In the genomic region with DNA sequence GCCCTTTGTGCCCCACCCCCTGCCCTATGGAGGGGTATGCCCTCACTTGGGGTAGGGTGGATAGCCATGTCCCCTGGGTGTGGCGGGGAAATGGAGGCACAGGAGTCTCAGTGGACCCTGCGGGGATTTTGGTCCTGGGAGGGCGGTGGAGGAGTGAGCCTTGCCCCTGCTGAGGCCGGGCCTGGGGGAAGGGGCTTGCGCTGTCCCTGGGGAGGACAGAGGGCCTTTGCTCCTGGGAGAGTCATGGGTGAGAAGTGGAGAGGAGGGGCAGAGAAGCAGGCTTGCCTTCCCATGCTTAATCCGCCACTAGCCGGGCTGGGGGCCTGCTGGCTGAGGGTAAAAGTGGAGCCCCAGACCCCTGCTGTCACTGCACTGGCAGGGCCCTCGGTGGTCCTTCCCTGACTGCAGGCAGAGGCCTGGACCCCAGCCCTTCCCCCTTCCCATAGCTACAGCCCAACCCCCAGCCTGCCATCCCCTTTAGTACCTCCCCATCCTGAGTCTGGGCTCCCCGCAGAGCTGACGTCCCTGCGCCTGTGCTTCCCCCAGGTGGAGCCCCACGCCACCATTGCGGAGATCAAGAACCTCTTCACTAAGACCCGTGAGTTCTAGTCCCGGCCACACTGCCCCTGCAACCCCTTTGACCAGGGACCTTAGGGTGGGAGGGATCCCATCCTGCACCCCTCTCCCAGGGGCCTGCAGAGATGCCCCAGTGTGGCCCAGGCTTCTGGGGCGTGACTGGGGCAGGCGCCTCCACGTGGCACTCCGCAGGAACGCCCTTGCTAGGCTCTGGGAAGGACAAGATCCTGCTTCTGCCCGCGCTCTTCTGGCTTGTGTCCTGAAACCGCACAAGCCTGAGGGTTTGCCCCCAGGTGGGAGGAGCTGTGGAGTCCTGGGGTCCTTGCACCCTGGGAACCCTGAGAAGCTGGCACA, we compare ENCODE assay signal across 13 cellular contexts. TPM values are rescaled to one million over a fixed set of nuclear protein-coding genes. Genes with fewer than 3 reads are reported as not detected.
A peak's percentile ranks its signal among the peaks of the same experiment; 100 is the strongest.
DNase-seq lines count a peak whose midpoint lies in the region; ATAC-seq, FAIRE-seq and TF ChIP-seq lines count a peak whose summit lies in the region.
"Had no signal": no experiment of that assay in that cellular context is flagged by ENCODE, and none has a peak within 500 bp of the region (broad histone marks: within the 10 kb centered on the region; RNA-seq: fewer than 3 reads in every experiment).

No MANE protein-coding gene starts in this region.

- intact Hi-C loops in stomach (cut with DNase I; ENCODE audit: low total_unique reads) (loop anchor here (10.0 kb wide), 1 partner anchor 132 kb away; a partner anchor contains a TSS), pancreas (cut with DNase I) (no loop called here)

- H2BK120ac ChIP-seq in mesendoderm (ENCODE audit: low read depth, low read length), result no peak overlapping the region

- H3K27ac ChIP-seq in HUES48 (ENCODE audit: low read depth, low read length) (peak overlapping the region; percentile 42), caudate nucleus (ENCODE audit: low read depth, low read length) (peak overlapping the region; percentile 83), mesendoderm (ENCODE audit: low read depth, low read length) (no peak overlapping the region), stomach (peak overlapping the region in 4 of 5 donors; percentile 33 to 79 (median 55)), pancreas (peak overlapping the region in 1 of 4 donors; percentile 57)

- H3K4me1 ChIP-seq in HUES48 (ENCODE audit: control insufficient read depth, insufficient read depth, low read length) (peaks cover 30% of the 10 kb centered on the region), mesendoderm (ENCODE audit: control insufficient read depth, low read depth, low read length) (peaks cover 7% of the 10 kb centered on the region), stomach (peaks cover 12 to 37% (median 33%) of the 10 kb centered on the region in 4 donors), pancreas (peaks cover 0 to 4% (median 0%) of the 10 kb centered on the region in 3 donors)

- no peak overlapping the region for H3K23ac ChIP-seq in mesendoderm (ENCODE audit: low read length)

- no peak overlapping the region for H2AK5ac ChIP-seq in mesendoderm (ENCODE audit: low read length)

- no peak overlapping the region for H3K4me2 ChIP-seq in mesendoderm (ENCODE audit: low read length)

- no peak for FAIRE-seq in pancreas (lab: Jason Lieb, UNC)
- FAIRE-seq: endometrium had no signal

- H3K4ac ChIP-seq in mesendoderm (ENCODE audit: low read depth, low read length), result no peak overlapping the region

- no peak for TF ChIP-seq POLR2A in stomach (IDR thresholded peaks at IDR 0.05)

- H2BK15ac ChIP-seq in mesendoderm (replicated peaks; ENCODE audit: low read depth), result no peak overlapping the region

- WGBS in mesendoderm (ENCODE audit: extremely low coverage, insufficient coverage, low lambda C conversion rate), result no CpG with 5 or more reads among the region's 23 CpGs
- 76 to 84% (median 79%) methylated on average over 17 to 23 of the region's 23 CpGs for WGBS in stomach, 5 donors
- WGBS in pancreas, 2 donors, result 87 to 90% methylated on average over 22 to 23 of the region's 23 CpGs

- no peak overlapping the region for H3K9ac ChIP-seq in HUES48 (ENCODE audit: low read depth, low read length)
- peak overlapping the region; percentile 27 for H3K9ac ChIP-seq in mesendoderm (ENCODE audit: low read length)

- H3K18ac ChIP-seq in mesendoderm (ENCODE audit: low read length), result no peak overlapping the region

- no peaks in the 10 kb centered on the region for H3K27me3 ChIP-seq in HUES48 (ENCODE audit: control insufficient read depth, insufficient read depth, low read length)
- no peaks in the 10 kb centered on the region for H3K27me3 ChIP-seq in mesendoderm (ENCODE audit: insufficient read depth, low read length, poor library complexity)
- H3K27me3 ChIP-seq in stomach, result no peaks in the 10 kb centered on the region
- H3K27me3 ChIP-seq in pancreas, result no peaks in the 10 kb centered on the region

- peak overlapping the region; percentile 70 for H3K56ac ChIP-seq in mesendoderm (ENCODE audit: low read length)

- H4K8ac ChIP-seq in mesendoderm (ENCODE audit: low read depth, low read length), result no peak overlapping the region

- H3K4me3 ChIP-seq in HUES48 (ENCODE audit: low read depth, low read length) (no peak overlapping the region), mesendoderm (ENCODE audit: low read length) (no peak overlapping the region), stomach (no peak overlapping the region), pancreas (no peak overlapping the region)
- H3K4me3 ChIP-seq: lung had no signal

- peaks cover 10% of the 10 kb centered on the region for H3K79me1 ChIP-seq in mesendoderm (ENCODE audit: low read length)

- ATAC-seq in GM18519 (IDR thresholded peaks at IDR 0.05; ENCODE audit: low FRiP score, unreplicated experiment) (no peak), pancreas (no peak), HG03025 (IDR thresholded peaks at IDR 0.05; ENCODE audit: low FRiP score, unreplicated experiment) (no peak)

- H3K9me3 ChIP-seq in HUES48 (ENCODE audit: control insufficient read depth, insufficient read depth, low read length) (no peaks in the 10 kb centered on the region), stomach (no peaks in the 10 kb centered on the region), pancreas (no peaks in the 10 kb centered on the region)

- TF ChIP-seq CTCF in stomach (IDR thresholded peaks at IDR 0.05), result no peak
- no peak for TF ChIP-seq CTCF in pancreas (IDR thresholded peaks at IDR 0.05)

- H2BK5ac ChIP-seq in mesendoderm (ENCODE audit: low read length), result no peak overlapping the region

- peaks cover 12% of the 10 kb centered on the region for H3K79me2 ChIP-seq in mesendoderm (ENCODE audit: control insufficient read depth, insufficient read depth, low read length)

- no peak for TF ChIP-seq EP300 in stomach (IDR thresholded peaks at IDR 0.05)

- H4K5ac ChIP-seq in mesendoderm (ENCODE audit: low read length), result no peak overlapping the region

- peaks cover 22% of the 10 kb centered on the region for H3K36me3 ChIP-seq in HUES48 (ENCODE audit: control insufficient read depth, insufficient read depth, low read length)
- no peaks in the 10 kb centered on the region for H3K36me3 ChIP-seq in mesendoderm (ENCODE audit: control insufficient read depth, insufficient read depth, low read length)
- H3K36me3 ChIP-seq in stomach, result peaks cover 20 to 60% (median 44%) of the 10 kb centered on the region in 4 donors
- H3K36me3 ChIP-seq in pancreas, result no peaks in the 10 kb centered on the region

- DNase-seq in caudate nucleus (lab: John Stamatoyannopoulos, UW) (no peak), mesendoderm (no peak), stomach (no peak), pancreas (no peak), NCI-H1930 (lab: John Stamatoyannopoulos, UW) (no peak)
- DNase-seq: stimulated activated CD4-positive, alpha-beta T cell treated with anti-CD3 and anti-CD28 coated beads, Interleukin-4, amount 100 ng/mL, for 24 hours; stimulated activated naive CD4-positive, alpha-beta T cell treated with Interleukin-2 at 50 U/mL for 16 hours had no signal

RNA-seq across cellular contexts. Expression of a gene that starts 8.9 kb away (rescaled TPM):
- polyA plus RNA-seq in mesendoderm (2013, experiment 1 of 2), result 158 TPM
- 164 TPM for polyA plus RNA-seq in mesendoderm (2013, experiment 2 of 2)
- total RNA-seq in stomach (1,000 to 10,000 TPM in 1 of 5 donors, 100 to 1,000 TPM in 4; 159 to 1,175 (median 226) TPM), pancreas (10 to 100 TPM; 62.5 to 80.9 (median 71.7) TPM)
- polyA plus RNA-seq in stomach (100 to 1,000 TPM; 558 to 652 (median 596) TPM), pancreas (100 to 1,000 TPM; 247 to 270 TPM)

RNA-seq across cellular contexts. Expression of a gene that starts 20.0 kb away (rescaled TPM):
- 0.03 TPM for polyA plus RNA-seq in mesendoderm (2013, experiment 1 of 2)
- not detected for polyA plus RNA-seq in mesendoderm (2013, experiment 2 of 2)
- total RNA-seq in stomach (under 1 TPM in 1 of 5 donors, not detected in 4; 0.18 TPM), pancreas (under 1 TPM in 3 of 6 donors, not detected in 3; 0.09 to 0.15 (median 0.13) TPM)
- polyA plus RNA-seq in stomach (under 1 TPM in 1 of 3 donors, not detected in 2; 0.18 TPM), pancreas (under 1 TPM in 1 of 2 donors, not detected in 1; 0.11 TPM)
- total RNA-seq: pulmonary artery endothelial cell had no signal

RNA-seq across cellular contexts. Expression of a gene that starts 33.5 kb away (rescaled TPM):
- polyA plus RNA-seq in mesendoderm (2013, experiment 1 of 2), result 154 TPM
- 152 TPM for polyA plus RNA-seq in mesendoderm (2013, experiment 2 of 2)
- 10 to 100 TPM; 10.5 to 90.4 (median 54.0) TPM for total RNA-seq in stomach
- 100 to 1,000 TPM; 114 to 266 (median 166) TPM for polyA plus RNA-seq in stomach
- 10 to 100 TPM; 41.8 to 68.5 (median 50.8) TPM for total RNA-seq in pancreas
- polyA plus RNA-seq in pancreas, result 100 to 1,000 TPM; 115 to 129 TPM

RNA-seq across cellular contexts. Expression of a gene that starts 44.7 kb away (rescaled TPM):
- polyA plus RNA-seq in mesendoderm (2013, experiment 1 of 2), result 28.6 TPM
- polyA plus RNA-seq in mesendoderm (2013, experiment 2 of 2), result 30.0 TPM
- total RNA-seq in stomach (10 to 100 TPM in 4 of 5 donors, 1 to 10 TPM in 1; 9.9 to 62.6 (median 33.0) TPM), pancreas (10 to 100 TPM; 22.7 to 63.0 (median 29.3) TPM)
- polyA plus RNA-seq in stomach (10 to 100 TPM; 74.9 to 85.8 (median 80.9) TPM), pancreas (10 to 100 TPM; 22.4 to 39.6 TPM)
